In the genomic region with DNA sequence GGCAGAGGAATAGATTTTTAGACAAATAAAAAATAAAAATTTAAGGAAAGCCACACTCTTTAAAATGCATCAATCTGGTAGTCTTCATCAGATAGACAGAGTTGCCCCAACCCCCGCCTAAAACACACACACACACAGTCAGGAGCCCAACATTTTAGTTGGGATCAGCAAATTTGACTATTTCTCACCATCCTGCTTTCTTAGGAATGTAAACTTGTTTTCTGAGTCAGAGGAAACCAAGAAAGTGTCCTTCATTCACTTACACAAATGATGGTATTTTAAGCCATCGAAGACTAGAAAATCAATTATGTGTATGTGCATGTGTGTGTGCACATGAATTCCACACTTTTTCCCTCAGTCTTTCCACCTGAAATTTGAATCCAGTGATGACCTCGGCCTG, we compare ENCODE assay signal across 7 cellular contexts.
"Had no signal": no experiment of that assay in that cellular context is flagged by ENCODE, and none has a peak within 500 bp of the region (broad histone marks: within the 10 kb centered on the region; RNA-seq: fewer than 3 reads in every experiment).

No MANE protein-coding gene starts in this region.

- H3K9ac ChIP-seq: KMS-11 had no signal

- H2AFZ ChIP-seq: GM23338 had no signal

- H3K4me3 ChIP-seq: GM23338 had no signal

- ATAC-seq: GM23338, HCT116 had no signal

- H3K4me2 ChIP-seq: GM23338, KMS-11 had no signal

- H3K27ac ChIP-seq: HL-60, KMS-11 had no signal

- DNase-seq: H9, HFFc6, KBM-7 had no signal
